ENCODE assay signal across 8 cellular contexts in the genomic region with DNA sequence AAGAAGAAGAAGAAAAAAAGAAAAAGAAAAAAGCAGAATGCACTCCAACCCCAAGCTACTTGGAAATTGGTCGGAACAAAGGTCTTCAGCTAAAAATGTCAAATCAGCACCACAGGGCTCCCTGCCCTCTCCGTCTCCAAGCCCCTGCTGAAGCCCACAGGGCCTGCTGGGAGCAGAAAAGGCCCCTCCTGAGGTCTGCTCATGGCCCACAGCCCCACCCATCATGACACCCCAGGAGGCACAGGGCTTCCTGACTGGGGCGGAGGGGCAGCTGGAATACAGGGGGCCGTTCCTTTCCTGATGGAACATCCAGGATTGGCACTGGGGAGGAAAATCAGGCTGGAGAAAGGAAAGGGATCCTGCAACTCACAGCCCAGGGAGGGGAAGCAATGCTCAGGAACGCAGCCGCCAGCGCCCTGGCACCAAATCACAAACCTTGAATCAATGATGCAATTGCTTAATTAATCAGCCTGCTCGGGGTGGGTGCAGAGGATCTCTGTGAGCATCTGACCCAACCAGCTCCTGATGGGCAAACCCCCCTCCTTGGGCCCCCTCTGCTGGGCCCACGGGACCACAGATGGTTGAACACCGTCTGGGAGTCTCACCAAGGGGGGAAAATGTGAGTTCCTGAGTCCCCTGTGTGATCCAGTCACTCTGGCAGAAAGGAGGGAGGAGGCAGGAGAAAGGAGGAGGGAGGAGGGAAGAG.
A peak's percentile ranks its signal among the peaks of the same experiment; 100 is the strongest.
DNase-seq lines count a peak whose midpoint lies in the region; ATAC-seq, FAIRE-seq and TF ChIP-seq lines count a peak whose summit lies in the region.
"Had no signal": no experiment of that assay in that cellular context is flagged by ENCODE, and none has a peak within 500 bp of the region (broad histone marks: within the 10 kb centered on the region; RNA-seq: fewer than 3 reads in every experiment).

No MANE protein-coding gene starts in this region.

- peak in 1 of 2 donors; percentile 11 for ATAC-seq in lower lobe of right lung
- no peak for ATAC-seq in GM19452 (IDR thresholded peaks at IDR 0.05; ENCODE audit: unreplicated experiment)

- H3K4me1 ChIP-seq in endothelial cell of umbilical vein (ENCODE audit: control insufficient read depth, extremely low read depth, insufficient read depth, low read length): no peaks in the 10 kb centered on the region
- H3K4me1 ChIP-seq in lower lobe of right lung: peaks cover 20% of the 10 kb centered on the region
- peaks cover 0 to 56% (median 13%) of the 10 kb centered on the region in 4 donors for H3K4me1 ChIP-seq in tibial nerve

- 25 to 29% methylated on average over 10 of the region's 10 CpGs for WGBS in tibial nerve, 2 donors

- no peak overlapping the region for H3K4me3 ChIP-seq in endothelial cell of umbilical vein (replicated peaks in 1 of 3; ENCODE audit: insufficient read depth in 1 of 3, low read depth in 1 of 3, low read length in 3 of 3)
- H3K4me3 ChIP-seq in lower lobe of right lung: no peak overlapping the region
- H3K4me3 ChIP-seq in tibial nerve: no peak overlapping the region

- no peak for FAIRE-seq in endothelial cell of umbilical vein (lab: Jason Lieb, UNC)

- BruUV-seq in endothelial cell of umbilical vein (replicated peaks; lab: Mats Ljungman, UMichigan): no TSS peak

- H3K9ac ChIP-seq in endothelial cell of umbilical vein (replicated peaks; ENCODE audit: extremely low read depth, insufficient read depth, low read length): no peak overlapping the region

- no peak overlapping the region for H2AFZ ChIP-seq in endothelial cell of umbilical vein (ENCODE audit: low read depth, low read length)

- intact Hi-C loops in endothelial cell of umbilical vein (cut with micrococcal nuclease) (loop anchor here (5.0 to 10.0 kb wide), 2 partner anchors 146 to 157 kb away; a partner anchor contains a TSS), lower lobe of right lung (cut with DNase I) (no loop called here)

- DNase-seq in NCI-H524 (lab: John Stamatoyannopoulos, UW) (peak; percentile 69 to 85), endothelial cell of umbilical vein (ENCODE audit: low read depth, low spot score) (no peak), lower lobe of right lung (no peak), tibial nerve (ENCODE audit: low spot score in 2 of 2) (peak in 1 of 2 donors; percentile 25), SKM-1 treated with dmso at 0.1 percent for 144 hours (lab: John Stamatoyannopoulos, UW; ENCODE audit: unreplicated experiment) (no peak), dermis blood vessel endothelial cell (no peak)
- DNase-seq: HCEC 1CT had no signal

- POLR2A ChIA-PET in endothelial cell of umbilical vein (lab: Charles Lee): no interaction called here

- H3K27ac ChIP-seq in endothelial cell of umbilical vein (ENCODE audit: insufficient read depth, low read depth, low read length) (no peak overlapping the region), lower lobe of right lung (peak overlapping the region; percentile 27), tibial nerve (peak overlapping the region in 3 of 4 donors; percentile 64 to 88 (median 79))

- no peaks in the 10 kb centered on the region for H3K9me1 ChIP-seq in endothelial cell of umbilical vein (replicated peaks; ENCODE audit: control insufficient read depth, extremely low read depth, insufficient read depth, low read length)

- TF ChIP-seq EP300 in tibial nerve (IDR thresholded peaks at IDR 0.05): no peak

- dilution Hi-C loops in endothelial cell of umbilical vein (cut with MboI; ENCODE audit: extremely low pct_ligation_motif_present, low sequenced_read_pairs): no loop called here

- peaks cover 11 to 15% of the 10 kb centered on the region in 2 experiments for H3K27me3 ChIP-seq in endothelial cell of umbilical vein (ENCODE audit: control insufficient read depth in 2 of 2, insufficient read depth in 2 of 2, low read length in 2 of 2)
- peaks cover 4% of the 10 kb centered on the region for H3K27me3 ChIP-seq in lower lobe of right lung (ENCODE audit: low read depth)
- H3K27me3 ChIP-seq in tibial nerve: no peaks in the 10 kb centered on the region

- TF ChIP-seq CTCF in endothelial cell of umbilical vein (IDR thresholded peaks at IDR 0.05; ENCODE audit: extremely low read depth in 1 of 2, insufficient read depth in 1 of 2, low read depth in 1 of 2, low read length in 2 of 2) (no peak), lower lobe of right lung (IDR thresholded peaks at IDR 0.05) (no peak), tibial nerve (IDR thresholded peaks at IDR 0.05) (no peak)

- H3K36me3 ChIP-seq in endothelial cell of umbilical vein (ENCODE audit: control insufficient read depth in 2 of 2, extremely low read depth in 1 of 2, insufficient read depth in 2 of 2, low read length in 2 of 2): no peaks in the 10 kb centered on the region
- H3K36me3 ChIP-seq in lower lobe of right lung: no peaks in the 10 kb centered on the region
- no peaks in the 10 kb centered on the region for H3K36me3 ChIP-seq in tibial nerve

- TF ChIP-seq POLR2A in endothelial cell of umbilical vein (IDR thresholded peaks at IDR 0.05; ENCODE audit: low read depth, low read length) (no peak), tibial nerve (IDR thresholded peaks at IDR 0.05) (no peak)

- CTCF ChIA-PET in endothelial cell of umbilical vein (lab: Charles Lee): interaction anchor here (0.6 to 1.2 kb wide), 2 partner anchors 27 to 157 kb away, joined by 3 read pairs; no protein-coding TSS in a partner anchor

- H3K9me3 ChIP-seq in endothelial cell of umbilical vein (replicated peaks; ENCODE audit: control insufficient read depth, insufficient read depth, low read length): no peaks in the 10 kb centered on the region
- no peaks in the 10 kb centered on the region for H3K9me3 ChIP-seq in lower lobe of right lung
- H3K9me3 ChIP-seq in tibial nerve: peaks cover 0 to 7% (median 0%) of the 10 kb centered on the region in 4 donors

- no peak overlapping the region for H3K4me2 ChIP-seq in endothelial cell of umbilical vein (ENCODE audit: insufficient read depth, low read length)

- no peaks in the 10 kb centered on the region for H3K79me2 ChIP-seq in endothelial cell of umbilical vein (ENCODE audit: control insufficient read depth, insufficient read depth, low read length)

- H4K20me1 ChIP-seq in endothelial cell of umbilical vein (replicated peaks; ENCODE audit: control insufficient read depth, extremely low read depth, insufficient read depth, low read length): no peaks in the 10 kb centered on the region

TF ChIP-seq in endothelial cell of umbilical vein, 7 proteins besides CTCF, POLR2A, EP300 and RAD21:
- TF ChIP-seq EZH2 (IDR thresholded peaks at IDR 0.05; ENCODE audit: borderline replicate concordance, low read depth, low read length, severe bottlenecking) (peak; percentile 39), GATA2 (IDR thresholded peaks at IDR 0.05; ENCODE audit: insufficient read depth, insufficient read length, low read depth, low read length) (no peak), FOS (IDR thresholded peaks at IDR 0.05; ENCODE audit: borderline replicate concordance, insufficient read depth, low read length) (no peak)
TF ChIP-seq in endothelial cell of umbilical vein: peak in this region for 1.

Comparison
In these comparisons a context has a peak if more than half of its experiments do, and no peak if none do; other contexts are left out.
1. DNase-seq: peak in NCI-H524 (2 of 2); none in endothelial cell of umbilical vein (single experiment), lower lobe of right lung (single experiment), SKM-1 treated with dmso at 0.1 percent for 144 hours (single experiment) and dermis blood vessel endothelial cell (single experiment).